Comparison of ENCODE assay signal across 8 cellular contexts in genomic region chr18:46622999-46623398, GRCh38. TPM values are rescaled to one million over a fixed set of nuclear protein-coding genes. Genes with fewer than 3 reads are reported as not detected.
DNase-seq lines count a peak whose midpoint lies in the region; ATAC-seq and TF ChIP-seq lines count a peak whose summit lies in the region.

No MANE protein-coding gene starts in this region.

- TF ChIP-seq CTCF in PC-9 (conservative IDR thresholded peaks at IDR 0.05) (peak; percentile 33; the same call in 1 of the 2 replicates), fibroblast of pulmonary artery (IDR thresholded peaks at IDR 0.05; ENCODE audit: low read length, missing control alignments) (no peak)

- no peaks in the 10 kb centered on the region for H3K4me1 ChIP-seq in PC-9 (replicated peaks; ENCODE audit: insufficient read depth)

- H3K4me3 ChIP-seq in PC-9 (no peak overlapping the region), fibroblast of pulmonary artery (replicated peaks; ENCODE audit: low read depth, low read length) (no peak overlapping the region)

- H2AFZ ChIP-seq in PC-9 = no peak overlapping the region

- H3K27me3 ChIP-seq in PC-9 (ENCODE audit: insufficient read depth, low read depth) = peaks cover 46% of the 10 kb centered on the region

- no peaks in the 10 kb centered on the region; the same call in 1 of the 2 replicates for H4K20me1 ChIP-seq in PC-9 (ENCODE audit: insufficient read depth)

- POLR2A ChIA-PET in PC-9 (lab: Charles Lee; ENCODE audit: unreplicated experiment) = no interaction called here

- CTCF ChIA-PET in PC-9 (lab: Charles Lee) = interaction anchor here (0.6 kb wide), 2 partner anchors 49 to 102 kb away, joined by 3 to 4 read pairs; no protein-coding TSS in a partner anchor

- no peaks in the 10 kb centered on the region for H3K9me2 ChIP-seq in PC-9 (ENCODE audit: insufficient read depth)

- ATAC-seq in GM18909 (IDR thresholded peaks at IDR 0.05; ENCODE audit: poor library complexity, unreplicated experiment) (peak; percentile 30), HG02973 (IDR thresholded peaks at IDR 0.05; ENCODE audit: unreplicated experiment) (no peak), HG02840 (IDR thresholded peaks at IDR 0.05; ENCODE audit: low FRiP score, unreplicated experiment) (no peak)

- no peak overlapping the region for H3K4me2 ChIP-seq in PC-9

- no peak overlapping the region for H3K27ac ChIP-seq in PC-9

- intact Hi-C loops in PC-9 (cut with micrococcal nuclease; ENCODE audit: unreplicated experiment) = no loop called here

- H3K9me3 ChIP-seq in PC-9 (ENCODE audit: insufficient read depth, low read depth) = no peaks in the 10 kb centered on the region

- no peaks in the 10 kb centered on the region for H3K79me2 ChIP-seq in PC-9 (ENCODE audit: low read depth)

- DNase-seq in Ammon's horn (ENCODE audit: low spot score) (peak; percentile 22), PC-9 (no peak), fibroblast of pulmonary artery (ENCODE audit: low read depth) (peak; percentile 28), kidney glomerular epithelial cell (lab: John Stamatoyannopoulos, UW) (no peak), NCI-H345 treated with DMSO at 0.1 percent for 48 hours (lab: John Stamatoyannopoulos, UW; ENCODE audit: unreplicated experiment) (no peak)

- no peaks in the 10 kb centered on the region for H3K36me3 ChIP-seq in PC-9 (ENCODE audit: low read depth)

- no peaks in the 10 kb centered on the region for H3F3A ChIP-seq in PC-9 (ENCODE audit: insufficient read depth, low read depth)

- no TSS peak for BruUV-seq in PC-9 (replicated peaks; lab: Mats Ljungman, UMichigan)

RNA-seq across cellular contexts. Expression of gene LOXHD1, which starts 34.0 kb away (rescaled TPM):
- total RNA-seq in PC-9 (2021) = not detected in 2 replicates

Comparison
In these comparisons a context has a peak if more than half of its experiments do, and no peak if none do; other contexts are left out.
1. DNase-seq: peak in Ammon's horn (single experiment) and fibroblast of pulmonary artery (single experiment); none in PC-9 (0 of 2), kidney glomerular epithelial cell (single experiment) and NCI-H345 treated with DMSO at 0.1 percent for 48 hours (single experiment).